ENCODE assay signal across 1 cellular context in the genomic region with DNA sequence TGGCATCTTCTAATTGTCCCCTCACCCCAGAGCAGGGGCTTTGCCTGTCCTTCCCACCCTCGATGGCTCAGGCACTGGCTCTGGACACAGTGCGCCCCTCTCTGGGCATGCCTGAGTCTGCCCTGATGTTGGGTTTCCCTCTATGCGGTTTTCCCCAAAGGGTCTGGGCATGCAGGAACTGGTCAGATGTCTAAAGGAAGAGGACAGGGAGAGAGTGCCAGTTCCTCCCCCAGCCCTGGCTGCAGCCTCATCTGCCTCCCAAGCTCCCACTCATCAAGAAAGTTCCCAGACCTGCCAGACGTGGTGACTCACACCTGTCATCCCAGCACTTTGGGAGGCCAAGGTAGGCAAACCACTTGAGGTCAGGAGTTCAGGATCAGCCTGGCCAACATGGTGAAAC.
TF ChIP-seq lines count a peak whose summit lies in the region.

No MANE protein-coding gene starts in this region.

TF ChIP-seq in IMR-90, 13 proteins besides CTCF, POLR2A, EP300 and RAD21:
- TF ChIP-seq NFE2L2 (IDR thresholded peaks at IDR 0.05; ENCODE audit: low read depth, low read length): no peak
- TF ChIP-seq SMC3 (IDR thresholded peaks at IDR 0.05; ENCODE audit: low read depth, low read length): no peak
- TF ChIP-seq RCOR1 (IDR thresholded peaks at IDR 0.05; ENCODE audit: insufficient replicate concordance, low read length): no peak
- TF ChIP-seq MAFK (IDR thresholded peaks at IDR 0.05; ENCODE audit: low read depth, low read length): no peak
- no peak for TF ChIP-seq MAZ (IDR thresholded peaks at IDR 0.05; ENCODE audit: borderline replicate concordance, low read depth, low read length)
- TF ChIP-seq FOS (IDR thresholded peaks at IDR 0.05; ENCODE audit: low read depth, low read length): no peak
- TF ChIP-seq BHLHE40 (IDR thresholded peaks at IDR 0.05; ENCODE audit: low read depth, low read length): no peak
- TF ChIP-seq CEBPB (IDR thresholded peaks at IDR 0.05; ENCODE audit: low read depth, low read length): no peak
- no peak for TF ChIP-seq CHD1 (IDR thresholded peaks at IDR 0.05; ENCODE audit: low read depth, low read length)
- no peak for TF ChIP-seq USF2 (IDR thresholded peaks at IDR 0.05; ENCODE audit: low read depth, low read length)
- no peak for TF ChIP-seq RFX5 (IDR thresholded peaks at IDR 0.05; ENCODE audit: low read depth, low read length)
- TF ChIP-seq MXI1 (IDR thresholded peaks at IDR 0.05; ENCODE audit: borderline replicate concordance, low read depth, low read length): no peak
- TF ChIP-seq, protein P1, sequence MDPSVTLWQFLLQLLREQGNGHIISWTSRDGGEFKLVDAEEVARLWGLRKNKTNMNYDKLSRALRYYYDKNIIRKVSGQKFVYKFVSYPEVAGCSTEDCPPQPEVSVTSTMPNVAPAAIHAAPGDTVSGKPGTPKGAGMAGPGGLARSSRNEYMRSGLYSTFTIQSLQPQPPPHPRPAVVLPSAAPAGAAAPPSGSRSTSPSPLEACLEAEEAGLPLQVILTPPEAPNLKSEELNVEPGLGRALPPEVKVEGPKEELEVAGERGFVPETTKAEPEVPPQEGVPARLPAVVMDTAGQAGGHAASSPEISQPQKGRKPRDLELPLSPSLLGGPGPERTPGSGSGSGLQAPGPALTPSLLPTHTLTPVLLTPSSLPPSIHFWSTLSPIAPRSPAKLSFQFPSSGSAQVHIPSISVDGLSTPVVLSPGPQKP (IDR thresholded peaks at IDR 0.05; ENCODE audit: borderline replicate concordance, low read depth, low read length): no peak
